In genomic region chr2:241568738-241569137, GRCh38 we compare ENCODE assay signal across 2 cellular contexts.
TF ChIP-seq lines count a peak whose summit lies in the region.

No MANE protein-coding gene starts in this region.

TF ChIP-seq in HepG2, 621 proteins besides CTCF, POLR2A, EP300 and RAD21:
- TF ChIP-seq, protein P1, sequence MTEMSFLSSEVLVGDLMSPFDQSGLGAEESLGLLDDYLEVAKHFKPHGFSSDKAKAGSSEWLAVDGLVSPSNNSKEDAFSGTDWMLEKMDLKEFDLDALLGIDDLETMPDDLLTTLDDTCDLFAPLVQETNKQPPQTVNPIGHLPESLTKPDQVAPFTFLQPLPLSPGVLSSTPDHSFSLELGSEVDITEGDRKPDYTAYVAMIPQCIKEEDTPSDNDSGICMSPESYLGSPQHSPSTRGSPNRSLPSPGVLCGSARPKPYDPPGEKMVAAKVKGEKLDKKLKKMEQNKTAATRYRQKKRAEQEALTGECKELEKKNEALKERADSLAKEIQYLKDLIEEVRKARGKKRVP (CRISPR knock-in tag; IDR thresholded peaks at IDR 0.05) = no peak
- no peak for TF ChIP-seq TIGD3 (CRISPR knock-in tag; IDR thresholded peaks at IDR 0.05; ENCODE audit: borderline replicate concordance)

TF ChIP-seq in SK-N-SH, 30 proteins besides CTCF, POLR2A, EP300 and RAD21:
- no peak for TF ChIP-seq MXI1 (IDR thresholded peaks at IDR 0.05; ENCODE audit: low read depth, low read length)
- TF ChIP-seq, protein P2, sequence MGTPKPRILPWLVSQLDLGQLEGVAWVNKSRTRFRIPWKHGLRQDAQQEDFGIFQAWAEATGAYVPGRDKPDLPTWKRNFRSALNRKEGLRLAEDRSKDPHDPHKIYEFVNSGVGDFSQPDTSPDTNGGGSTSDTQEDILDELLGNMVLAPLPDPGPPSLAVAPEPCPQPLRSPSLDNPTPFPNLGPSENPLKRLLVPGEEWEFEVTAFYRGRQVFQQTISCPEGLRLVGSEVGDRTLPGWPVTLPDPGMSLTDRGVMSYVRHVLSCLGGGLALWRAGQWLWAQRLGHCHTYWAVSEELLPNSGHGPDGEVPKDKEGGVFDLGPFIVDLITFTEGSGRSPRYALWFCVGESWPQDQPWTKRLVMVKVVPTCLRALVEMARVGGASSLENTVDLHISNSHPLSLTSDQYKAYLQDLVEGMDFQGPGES (IDR thresholded peaks at IDR 0.05; ENCODE audit: low read depth, low read length) = no peak
- no peak for TF ChIP-seq TCF12 (IDR thresholded peaks at IDR 0.05)
